ENCODE assay signal across 26 cellular contexts in genomic region chr17:56452469-56452868, GRCh38.
DNase-seq lines count a peak whose midpoint lies in the region; ATAC-seq, FAIRE-seq and TF ChIP-seq lines count a peak whose summit lies in the region.
"Had no signal": no experiment of that assay in that cellular context is flagged by ENCODE, and none has a peak within 500 bp of the region (broad histone marks: within the 10 kb centered on the region; RNA-seq: fewer than 3 reads in every experiment).

No MANE protein-coding gene starts in this region.

- TF ChIP-seq EP300 in HepG2 (IDR thresholded peaks at IDR 0.05; ENCODE audit: low read depth in 2 of 2, low read length in 2 of 2) (no peak), HepG2 (CRISPR knock-in tag; IDR thresholded peaks at IDR 0.05; ENCODE audit: borderline replicate concordance) (no peak), K562 (IDR thresholded peaks at IDR 0.05; ENCODE audit: low read length) (no peak)

- no peaks in the 10 kb centered on the region for H3K36me3 Mint-ChIP-seq in WTC11
- H3K36me3 Mint-ChIP-seq: CD14-positive monocyte; CD4-positive, alpha-beta memory T cell; CD4-positive, CD25-positive, alpha-beta regulatory T cell; CD8-positive, alpha-beta memory T cell had no signal

- intact Hi-C loops in HepG2 (cut with micrococcal nuclease; ENCODE audit: unreplicated experiment) = no loop called here
- intact Hi-C loops in right lobe of liver (cut with DNase I) = no loop called here
- intact Hi-C loops in K562 (cut with micrococcal nuclease) = no loop called here
- intact Hi-C loops in gastrocnemius medialis (cut with DNase I; ENCODE audit: low total_unique reads) = no loop called here

- no peak overlapping the region for H3K27ac Mint-ChIP-seq in WTC11
- H3K27ac Mint-ChIP-seq: CD14-positive monocyte; CD4-positive, alpha-beta memory T cell; CD4-positive, CD25-positive, alpha-beta regulatory T cell had no signal

- BruUV-seq in HepG2 (replicated peaks; lab: Mats Ljungman, UMichigan) = no TSS peak
- no TSS peak for BruUV-seq in K562 (replicated peaks; lab: Mats Ljungman, UMichigan)

- TF ChIP-seq CTCF in HepG2 (CRISPR knock-in tag; IDR thresholded peaks at IDR 0.05) (no peak), right lobe of liver (IDR thresholded peaks at IDR 0.05) (no peak), WTC11 (IDR thresholded peaks at IDR 0.05) (no peak), K562 (IDR thresholded peaks at IDR 0.05 in 2 of 3, conservative IDR thresholded peaks at IDR 0.05 in 1 of 3; ENCODE audit: insufficient read depth in 2 of 3, low read depth in 1 of 3, low read length in 3 of 3) (no peak), gastrocnemius medialis (IDR thresholded peaks at IDR 0.05 in 4 of 5, conservative IDR thresholded peaks at IDR 0.05 in 1 of 5) (no peak)

- TF ChIP-seq POLR2A in HepG2 (IDR thresholded peaks at IDR 0.05; ENCODE audit: insufficient read depth in 1 of 2, low read depth in 2 of 2, low read length in 2 of 2) (no peak), right lobe of liver (IDR thresholded peaks at IDR 0.05) (no peak), K562 (conservative IDR thresholded peaks at IDR 0.05) (no peak), gastrocnemius medialis (IDR thresholded peaks at IDR 0.05) (no peak)

- ATAC-seq in HepG2 = no peak
- ATAC-seq in right lobe of liver = no peak
- ATAC-seq in WTC11 = no peak
- no peak for ATAC-seq in K562
- no peak for ATAC-seq in gastrocnemius medialis

- no peaks in the 10 kb centered on the region for H3K4me1 ChIP-seq in HepG2 (ENCODE audit: insufficient read depth, low read length)
- no peaks in the 10 kb centered on the region for H3K4me1 ChIP-seq in right lobe of liver
- H3K4me1 ChIP-seq in K562 (replicated peaks in 1 of 2; ENCODE audit: control insufficient read depth in 2 of 2, insufficient read depth in 2 of 2, low read length in 2 of 2) = no peaks in the 10 kb centered on the region
- no peaks in the 10 kb centered on the region for H3K4me1 ChIP-seq in gastrocnemius medialis
- no peaks in the 10 kb centered on the region for H3K4me1 ChIP-seq in HAP-1
- H3K4me1 ChIP-seq: BE2C, BLaER1 had no signal

- H3K4me3 Mint-ChIP-seq in WTC11 = no peak overlapping the region
- H3K4me3 Mint-ChIP-seq: CD14-positive monocyte; CD4-positive, alpha-beta memory T cell; CD4-positive, CD25-positive, alpha-beta regulatory T cell; CD8-positive, alpha-beta memory T cell had no signal

- H3K9me3 ChIP-seq in HepG2 (ENCODE audit: low read length) (no peaks in the 10 kb centered on the region), right lobe of liver (no peaks in the 10 kb centered on the region), K562 (replicated peaks; ENCODE audit: control insufficient read depth, insufficient read depth, low read depth, low read length) (no peaks in the 10 kb centered on the region), gastrocnemius medialis (no peaks in the 10 kb centered on the region), HAP-1 (no peaks in the 10 kb centered on the region)
- H3K9me3 ChIP-seq: BE2C, BLaER1 had no signal

- H3K4me2 ChIP-seq in HepG2 (ENCODE audit: low read depth, low read length) (no peak overlapping the region), K562 (ENCODE audit: insufficient read depth, low read length) (no peak overlapping the region)
- H3K4me2 ChIP-seq: BLaER1 had no signal

- no peak for TF ChIP-seq RAD21 in HepG2 (CRISPR knock-in tag; IDR thresholded peaks at IDR 0.05)
- no peak for TF ChIP-seq RAD21 in K562 (CRISPR knock-in tag; conservative IDR thresholded peaks at IDR 0.05 in 1 of 2, IDR thresholded peaks at IDR 0.05 in 1 of 2)

- POLR2A ChIA-PET in HepG2 (lab: Yijun Ruan, JAX) = no interaction called here
- POLR2A ChIA-PET in WTC11 (lab: Charles Lee) = interaction anchor here (0.6 kb wide), 1 partner anchor 101 kb away, joined by 3 read pairs; no protein-coding TSS in a partner anchor
- POLR2A ChIA-PET in K562 (lab: Yijun Ruan, JAX) = interaction anchor here (1.6 kb wide), 1 partner anchor 45 kb away, joined by 3 read pairs; no protein-coding TSS in a partner anchor

- DNase-seq in HepG2 (ENCODE audit: low spot score) (no peak), right lobe of liver (no peak), WTC11 (ENCODE audit: low spot score) (no peak), K562 (ENCODE audit: extremely low read depth in 1 of 4, low spot score in 3 of 4) (no peak), gastrocnemius medialis (no peak), HAP-1 (ENCODE audit: low spot score in 2 of 2) (no peak), middle frontal gyrus (ENCODE audit: extremely low spot score, low spot score) (no peak)
- DNase-seq: ACHN; BE2C; C1 segment of cervical spinal cord; CD4-positive, alpha-beta memory T cell; CD4-positive, CD25-positive, alpha-beta regulatory T cell; CD8-positive, alpha-beta memory T cell; COR-L47; DMS 273 treated with DMSO at 0.1 percent for 48 hours; DMS153; DMS53; DMS79; DND-41; EL; GDM1 had no signal

- H3K79me2 ChIP-seq in HepG2 (ENCODE audit: insufficient read depth, low read length) = no peaks in the 10 kb centered on the region
- no peaks in the 10 kb centered on the region for H3K79me2 ChIP-seq in K562 (ENCODE audit: control insufficient read depth, insufficient read depth, low read length)

- H3K36me3 ChIP-seq in HepG2 (replicated peaks in 1 of 2; ENCODE audit: control insufficient read depth in 1 of 2, insufficient read depth in 2 of 2, low read length in 2 of 2) (no peaks in the 10 kb centered on the region), right lobe of liver (no peaks in the 10 kb centered on the region), K562 (ENCODE audit: control insufficient read depth, insufficient read depth, low read length) (no peaks in the 10 kb centered on the region), gastrocnemius medialis (no peaks in the 10 kb centered on the region), HAP-1 (replicated peaks) (no peaks in the 10 kb centered on the region)
- H3K36me3 ChIP-seq: BE2C, BLaER1 had no signal

- CTCF ChIA-PET in HepG2 (lab: Yijun Ruan, JAX; ENCODE audit: low intra/inter-chr PET ratio, low total read pairs) (no interaction called here), WTC11 (lab: Charles Lee) (no interaction called here), K562 (lab: Yijun Ruan, JAX; ENCODE audit: low intra/inter-chr PET ratio) (no interaction called here)

- H2AFZ ChIP-seq in HepG2 (ENCODE audit: low read length) (no peak overlapping the region), K562 (ENCODE audit: low read depth, low read length) (no peak overlapping the region)

- H4K20me1 ChIP-seq in HepG2 (ENCODE audit: insufficient read depth, low read length) = no peaks in the 10 kb centered on the region
- no peaks in the 10 kb centered on the region for H4K20me1 ChIP-seq in K562 (replicated peaks; ENCODE audit: control insufficient read depth, insufficient read depth, low read length)
- H4K20me1 ChIP-seq: BLaER1 had no signal

- no peak overlapping the region for H3K27ac ChIP-seq in HepG2 (ENCODE audit: extremely low read length, insufficient read depth, low read length)
- no peak overlapping the region for H3K27ac ChIP-seq in right lobe of liver
- H3K27ac ChIP-seq in K562 (ENCODE audit: extremely low read depth, low read depth, low read length) = no peak overlapping the region
- no peak overlapping the region for H3K27ac ChIP-seq in gastrocnemius medialis
- H3K27ac ChIP-seq: 22Rv1, BLaER1 had no signal

- no peak overlapping the region for H3K4me3 ChIP-seq in HepG2 (replicated peaks in 1 of 3; ENCODE audit: insufficient read depth in 1 of 3, low read depth in 2 of 3, low read length in 3 of 3)
- no peak overlapping the region for H3K4me3 ChIP-seq in right lobe of liver
- H3K4me3 ChIP-seq in K562 = no peak overlapping the region
- no peak overlapping the region for H3K4me3 ChIP-seq in gastrocnemius medialis
- no peak overlapping the region for H3K4me3 ChIP-seq in HAP-1
- H3K4me3 ChIP-seq: BLaER1 had no signal

- peaks cover 5% of the 10 kb centered on the region; the same call in 1 of the 2 replicates for H3K9me3 Mint-ChIP-seq in WTC11

- H3K9ac ChIP-seq in HepG2 (ENCODE audit: insufficient read depth, low read depth, low read length) (no peak overlapping the region), K562 (ENCODE audit: insufficient read depth in 1 of 2, low read depth in 2 of 2, low read length in 2 of 2) (no peak overlapping the region)
- H3K9ac ChIP-seq: BLaER1 had no signal

- FAIRE-seq in HepG2 (lab: Jason Lieb, UNC) = no peak
- FAIRE-seq in K562 (lab: Jason Lieb, UNC) = no peak
- FAIRE-seq: GM12891, GM19239 had no signal

- no peaks in the 10 kb centered on the region for H3K4me1 Mint-ChIP-seq in WTC11
- H3K4me1 Mint-ChIP-seq: CD14-positive monocyte; CD4-positive, alpha-beta memory T cell; CD4-positive, CD25-positive, alpha-beta regulatory T cell; CD8-positive, alpha-beta memory T cell had no signal

- in situ Hi-C loops in HepG2 (cut with HindIII; ENCODE audit: extremely low pct_ligation_motif_present, low pct_unique_long_range_greater_than_20kb) = no loop called here
- in situ Hi-C loops in K562 (cut with MboI) = no loop called here
- in situ Hi-C loops in gastrocnemius medialis (cut with MboI; ENCODE audit: low sequenced_read_pairs in 4 of 4) = no loop called here
- in situ Hi-C loops in HAP-1 (cut with MboI; ENCODE audit: low sequenced_read_pairs) = no loop called here

- H3K27me3 Mint-ChIP-seq in WTC11 (ENCODE audit: low read depth) = no peaks in the 10 kb centered on the region

- H3K27me3 ChIP-seq in HepG2 (ENCODE audit: control insufficient read depth in 1 of 2, insufficient read depth in 2 of 2, low read length in 2 of 2) (peaks cover 0 to 9% of the 10 kb centered on the region in 2 experiments; a peak in 2 of 5 replicates), right lobe of liver (no peaks in the 10 kb centered on the region), K562 (ENCODE audit: control insufficient read depth in 2 of 2, insufficient read depth in 2 of 2, low read length in 2 of 2) (no peaks in the 10 kb centered on the region), gastrocnemius medialis (peaks cover 0 to 7% (median 0%) of the 10 kb centered on the region in 3 donors), HAP-1 (ENCODE audit: low read depth) (0 out of 2 replicates have a peak, but pooled peaks cover 3% of the 10 kb centered on the region)
- H3K27me3 ChIP-seq: BLaER1 had no signal

- H3K9me1 ChIP-seq in K562 (ENCODE audit: control insufficient read depth, insufficient read depth, low read length) = no peaks in the 10 kb centered on the region

TF ChIP-seq in WTC11, 78 proteins besides CTCF, POLR2A, EP300 and RAD21 (continues in another document):
- no peak for TF ChIP-seq TP53 (CRISPR knock-in tag; IDR thresholded peaks at IDR 0.05)

TF ChIP-seq in K562, 482 proteins besides CTCF, POLR2A, EP300 and RAD21 (continues in another document):
- peak; percentile 70; the same call in 1 of the 2 replicates for TF ChIP-seq RAD51 (IDR thresholded peaks at IDR 0.05; ENCODE audit: borderline replicate concordance, low read depth)
- no peak for TF ChIP-seq HNRNPLL (IDR thresholded peaks at IDR 0.05; ENCODE audit: low read depth, low read length, poor library complexity, severe bottlenecking)
- TF ChIP-seq USF2 (CRISPR knock-in tag; IDR thresholded peaks at IDR 0.05) = peak; percentile 65

Comparison
In these comparisons a context has a peak if more than half of its experiments do, and no peak if none do; other contexts are left out.
1. Of the 241 proteins assayed by ChIP-seq in both HepG2 and K562: peak only in HepG2: MNT; only in K562: NFYB, RAD51 and USF2; in both: none; in neither: 237.